In genomic region chr19:39847525-39847924, GRCh38 we compare ENCODE assay signal across 21 cellular contexts. TPM values are rescaled to one million over a fixed set of nuclear protein-coding genes. Genes with fewer than 3 reads are reported as not detected.
A peak's percentile ranks its signal among the peaks of the same experiment; 100 is the strongest.
DNase-seq lines count a peak whose midpoint lies in the region; ATAC-seq, FAIRE-seq and TF ChIP-seq lines count a peak whose summit lies in the region.
"Had no signal": no experiment of that assay in that cellular context is flagged by ENCODE, and none has a peak within 500 bp of the region (broad histone marks: within the 10 kb centered on the region; RNA-seq: fewer than 3 reads in every experiment).

No MANE protein-coding gene starts in this region.

- peaks cover 45% of the 10 kb centered on the region for H3K4me1 Mint-ChIP-seq in CD4-positive, alpha-beta T cell (ENCODE audit: low read depth)
- peaks cover 43% of the 10 kb centered on the region for H3K4me1 Mint-ChIP-seq in nephron progenitor cell

- no peak for DNase-seq in CD4-positive, alpha-beta T cell
- peak; percentile 27 for DNase-seq in EH (ENCODE audit: low read depth)
- no peak for DNase-seq in K562 (ENCODE audit: extremely low read depth in 1 of 4, low spot score in 3 of 4)
- DNase-seq in nephron progenitor cell, result no peak
- no peak for DNase-seq in NCI-H345 (lab: John Stamatoyannopoulos, UW)
- DNase-seq in NCI-H187 treated with DMSO at 0.1 percent for 48 hours (lab: John Stamatoyannopoulos, UW), result no peak
- DNase-seq in A172 (ENCODE audit: low spot score), result no peak
- DNase-seq: activated CD4-positive, alpha-beta memory T cell treated with anti-CD3 and anti-CD28 coated beads for 36 hours; activated naive CD4-positive, alpha-beta T cell; activated T-cell treated with anti-CD3 and anti-CD28 coated beads for 4 hours; BE2C; GDM1; left lung; NCI-H2029 treated with DMSO at 0.1 percent for 48 hours; pancreas; stimulated activated CD4-positive, alpha-beta T cell treated with anti-CD3 and anti-CD28 coated beads, Interleukin-1b, Interleukin-23, amount 100 ng/mL, for 48 hours; stimulated activated naive CD4-positive, alpha-beta T cell treated with Interleukin-2 at 50 U/mL for 16 hours; tibial artery had no signal

- peaks cover 20 to 31% of the 10 kb centered on the region in 2 experiments; a peak in 4 of 5 replicates for H3K4me1 ChIP-seq in K562 (replicated peaks in 1 of 2; ENCODE audit: control insufficient read depth in 2 of 2, insufficient read depth in 2 of 2, low read length in 2 of 2)

- CTCF ChIA-PET in CD4-positive, alpha-beta T cell (lab: Charles Lee), result no interaction called here
- CTCF ChIA-PET in K562 (lab: Yijun Ruan, JAX; ENCODE audit: low intra/inter-chr PET ratio), result no interaction called here

- no peak for TF ChIP-seq RAD21 in K562 (CRISPR knock-in tag; conservative IDR thresholded peaks at IDR 0.05 in 1 of 2, IDR thresholded peaks at IDR 0.05 in 1 of 2)

- H3K9me3 Mint-ChIP-seq in CD4-positive, alpha-beta T cell, result no peaks in the 10 kb centered on the region
- no peaks in the 10 kb centered on the region for H3K9me3 Mint-ChIP-seq in nephron progenitor cell
- H3K9me3 Mint-ChIP-seq: activated CD4-positive, alpha-beta memory T cell treated with anti-CD3 and anti-CD28 coated beads for 36 hours; H9 had no signal

- H3K36me3 Mint-ChIP-seq in CD4-positive, alpha-beta T cell (ENCODE audit: low read depth), result peaks cover 6% of the 10 kb centered on the region
- H3K36me3 Mint-ChIP-seq in nephron progenitor cell (ENCODE audit: low read depth), result no peaks in the 10 kb centered on the region

- peak overlapping the region; percentile 84 for H2AFZ ChIP-seq in K562 (ENCODE audit: low read depth, low read length)

- in situ Hi-C loops in K562 (cut with MboI), result no loop called here

- no peaks in the 10 kb centered on the region for H3K9me1 ChIP-seq in K562 (ENCODE audit: control insufficient read depth, insufficient read depth, low read length)

- peak overlapping the region; percentile 96 for H3K4me2 ChIP-seq in K562 (ENCODE audit: insufficient read depth, low read length)

- peak overlapping the region; percentile 92 for H3K27ac Mint-ChIP-seq in CD4-positive, alpha-beta T cell
- H3K27ac Mint-ChIP-seq in nephron progenitor cell, result no peak overlapping the region

- no peak for ATAC-seq in CD4-positive, alpha-beta T cell (ENCODE audit: poor library complexity)
- no peak for ATAC-seq in K562
- ATAC-seq: left lung, pancreas had no signal

- peaks cover 31% of the 10 kb centered on the region for H4K20me1 ChIP-seq in K562 (replicated peaks; ENCODE audit: control insufficient read depth, insufficient read depth, low read length)

- TF ChIP-seq EP300 in K562 (IDR thresholded peaks at IDR 0.05; ENCODE audit: low read length), result no peak

- no TSS peak for BruUV-seq in K562 (replicated peaks; lab: Mats Ljungman, UMichigan)

- intact Hi-C loops in CD4-positive, alpha-beta T cell (cut with DNase I, micrococcal nuclease), result loop anchor here in 1 of 2 experiments (10.0 kb wide), 1 partner anchor 293 kb away; no protein-coding TSS in a partner anchor
- intact Hi-C loops in K562 (cut with micrococcal nuclease), result loop anchor here (2.0 kb wide), 1 partner anchor 81 kb away; no protein-coding TSS in a partner anchor

- no peak overlapping the region for H3K27ac ChIP-seq in CD4-positive, alpha-beta T cell (ENCODE audit: low read depth, low read length)
- no peak overlapping the region for H3K27ac ChIP-seq in K562 (ENCODE audit: extremely low read depth, low read depth, low read length)

- H3K9me3 ChIP-seq in CD4-positive, alpha-beta T cell (ENCODE audit: control insufficient read depth, low read length), result no peaks in the 10 kb centered on the region
- H3K9me3 ChIP-seq in K562 (replicated peaks; ENCODE audit: control insufficient read depth, insufficient read depth, low read depth, low read length), result no peaks in the 10 kb centered on the region
- H3K9me3 ChIP-seq: ascending aorta, BE2C, left lung, pancreas, tibial artery had no signal

- no peak overlapping the region for H3K4me3 ChIP-seq in K562
- H3K4me3 ChIP-seq: ascending aorta, pancreas, tibial artery had no signal

- POLR2A ChIA-PET in CD4-positive, alpha-beta T cell (lab: Charles Lee), result interaction anchor here (1.1 to 1.4 kb wide), 2 partner anchors 123 to 208 kb away, joined by 3 to 4 read pairs; partner anchors contain the start of genes PSMC4 and ZNF780B
- POLR2A ChIA-PET in K562 (lab: Yijun Ruan, JAX), result interaction anchor here (0.7 to 1.0 kb wide), 2 partner anchors 15 to 1413 kb away, joined by 3 read pairs; no protein-coding TSS in a partner anchor

- H3K36me3 ChIP-seq in K562 (ENCODE audit: control insufficient read depth, insufficient read depth, low read length), result peaks cover 16% of the 10 kb centered on the region; the same call in 1 of the 3 replicates
- H3K36me3 ChIP-seq: ascending aorta, left lung, pancreas, tibial artery had no signal

- no peak for TF ChIP-seq CTCF in CD4-positive, alpha-beta T cell (IDR thresholded peaks at IDR 0.05)
- no peak for TF ChIP-seq CTCF in K562 (IDR thresholded peaks at IDR 0.05 in 2 of 3, conservative IDR thresholded peaks at IDR 0.05 in 1 of 3; ENCODE audit: insufficient read depth in 2 of 3, low read depth in 1 of 3, low read length in 3 of 3)
- TF ChIP-seq CTCF in nephron progenitor cell (IDR thresholded peaks at IDR 0.05), result no peak

- no peak for FAIRE-seq in K562 (lab: Jason Lieb, UNC)
- FAIRE-seq: endometrium, pancreas had no signal

- 77% methylated on average over 6 of the region's 6 CpGs for WGBS in K562 (ENCODE audit: insufficient coverage, low coverage, missing lambda C conversion rate)

- H3K27me3 Mint-ChIP-seq in CD4-positive, alpha-beta T cell, result no peaks in the 10 kb centered on the region
- H3K27me3 Mint-ChIP-seq in nephron progenitor cell (ENCODE audit: low read depth, poor library complexity), result peaks cover 4% of the 10 kb centered on the region

- H3K27me3 ChIP-seq in CD4-positive, alpha-beta T cell (ENCODE audit: control insufficient read depth, insufficient read depth, low read length), result no peaks in the 10 kb centered on the region
- H3K27me3 ChIP-seq in K562 (ENCODE audit: control insufficient read depth in 2 of 2, insufficient read depth in 2 of 2, low read length in 2 of 2), result no peaks in the 10 kb centered on the region
- H3K27me3 ChIP-seq: ascending aorta, BE2C, left lung, pancreas, tibial artery had no signal

- no peak for TF ChIP-seq POLR2A in K562 (conservative IDR thresholded peaks at IDR 0.05)

- peak overlapping the region; percentile 30 for H3K4me3 Mint-ChIP-seq in CD4-positive, alpha-beta T cell
- peak overlapping the region; percentile 96 for H3K4me3 Mint-ChIP-seq in nephron progenitor cell

- H3K79me2 ChIP-seq in K562 (ENCODE audit: control insufficient read depth, insufficient read depth, low read length), result peaks cover 40% of the 10 kb centered on the region

- no peak overlapping the region for H3K9ac ChIP-seq in K562 (ENCODE audit: insufficient read depth in 1 of 2, low read depth in 2 of 2, low read length in 2 of 2)

TF ChIP-seq in K562, 482 proteins besides CTCF, POLR2A, EP300 and RAD21 (continues in another document):
- TF ChIP-seq KDM1A (IDR thresholded peaks at IDR 0.05) (no peak), ZNF785 (CRISPR knock-in tag; IDR thresholded peaks at IDR 0.05) (no peak)

RNA-seq across cellular contexts. Expression of gene FBL, which starts 1.3 kb away (rescaled TPM):
- 100 to 1,000 TPM; 267 to 287 TPM for total RNA-seq in CD4-positive, alpha-beta T cell
- total RNA-seq in K562 (2011; cell fraction: chromatin; rRNA removed; ENCODE audit: low replicate concordance), result 90.3 and 153 TPM in 2 replicates
- 155 and 156 TPM in 2 replicates for total RNA-seq in K562 (2011; cell fraction: nucleolus; rRNA removed)
- total RNA-seq in K562 (2011; cell fraction: nucleoplasm; rRNA removed), result 201 and 290 TPM in 2 replicates
- total RNA-seq in K562 (2014; rRNA removed) (448 and 524 TPM in 2 replicates), K562 (2014; rRNA removed; fragmentation: Illumina TruSeq; extraction: Trizol) (676 and 696 TPM in 2 replicates), K562 (2015; rRNA removed; fragmentation: Illumina TruSeq; extraction: Trizol) (565 and 575 TPM in 2 replicates), K562 (2021) (761 and 811 TPM in 2 replicates)
- polyA plus RNA-seq in K562 (2011; rRNA removed) (843 and 1,244 TPM in 2 replicates), K562 (2014; fragmentation: Illumina TruSeq; extraction: Trizol) (1,561 and 1,696 TPM in 2 replicates), K562 (2014; fragmentation: Nextera tagmentation; extraction: Ambion mirVana) (100 to 1,000 TPM; 201 to 235 TPM), K562 (2014; rRNA removed) (672 and 721 TPM in 2 replicates)
- polyA plus RNA-seq in K562 (2011; cell fraction: cytosol; rRNA removed), result 1,200 and 1,290 TPM in 2 replicates
- 284 and 323 TPM in 2 replicates for polyA plus RNA-seq in K562 (2011; cell fraction: nucleus; rRNA removed)
- 476 and 792 TPM in 2 replicates for polyA plus RNA-seq in K562 (2012)
- polyA minus RNA-seq in K562 (2011; rRNA and poly(A)+ RNA removed), result 930 and 947 TPM in 2 replicates
- polyA minus RNA-seq in K562 (2011; cell fraction: cytosol; rRNA and poly(A)+ RNA removed), result 316 and 353 TPM in 2 replicates
- polyA minus RNA-seq in K562 (2011; cell fraction: nucleus; rRNA and poly(A)+ RNA removed), result 33.4 and 57.8 TPM in 2 replicates
- 168 and 192 TPM in 2 replicates for total RNA-seq in A172 (2014; rRNA removed; shearing (Covaris generic))

RNA-seq across cellular contexts. Expression of gene DYRK1B, which starts 13.6 kb away (rescaled TPM):
- total RNA-seq in CD4-positive, alpha-beta T cell, result 10 to 100 TPM; 18.9 to 19.4 TPM
- total RNA-seq in K562 (2011; cell fraction: chromatin; rRNA removed; ENCODE audit: low replicate concordance), result 12.5 and 24.0 TPM in 2 replicates
- total RNA-seq in K562 (2011; cell fraction: nucleolus; rRNA removed), result 15.0 and 17.8 TPM in 2 replicates
- 10.2 and 12.4 TPM in 2 replicates for total RNA-seq in K562 (2011; cell fraction: nucleoplasm; rRNA removed)
- 2.5 and 3.0 TPM in 2 replicates for total RNA-seq in K562 (2014; rRNA removed)
- total RNA-seq in K562 (2014; rRNA removed; fragmentation: Illumina TruSeq; extraction: Trizol), result 0.35 and 0.91 TPM in 2 replicates
- total RNA-seq in K562 (2015; rRNA removed; fragmentation: Illumina TruSeq; extraction: Trizol), result 1.1 and 1.3 TPM in 2 replicates
- 5.0 and 5.2 TPM in 2 replicates for total RNA-seq in K562 (2021)
- polyA plus RNA-seq in K562 (2011; rRNA removed), result 1.3 and 3.0 TPM in 2 replicates
- 1.1 and 2.3 TPM in 2 replicates for polyA plus RNA-seq in K562 (2011; cell fraction: cytosol; rRNA removed)
- 10.2 and 15.4 TPM in 2 replicates for polyA plus RNA-seq in K562 (2011; cell fraction: nucleus; rRNA removed)
- polyA plus RNA-seq in K562 (2012), result 3.8 and 7.2 TPM in 2 replicates
- polyA plus RNA-seq in K562 (2014; fragmentation: Illumina TruSeq; extraction: Trizol), result 1.5 and 2.6 TPM in 2 replicates
- polyA plus RNA-seq in K562 (2014; fragmentation: Nextera tagmentation; extraction: Ambion mirVana), result not detected
- polyA plus RNA-seq in K562 (2014; rRNA removed), result 1.4 and 2.0 TPM in 2 replicates
- 2.2 and 3.0 TPM in 2 replicates for polyA minus RNA-seq in K562 (2011; rRNA and poly(A)+ RNA removed)
- 5.1 and 6.6 TPM in 2 replicates for polyA minus RNA-seq in K562 (2011; cell fraction: cytosol; rRNA and poly(A)+ RNA removed)
- 5.7 and 6.7 TPM in 2 replicates for polyA minus RNA-seq in K562 (2011; cell fraction: nucleus; rRNA and poly(A)+ RNA removed)
- 12.5 and 13.0 TPM in 2 replicates for total RNA-seq in A172 (2014; rRNA removed; shearing (Covaris generic))
